Comparison of ENCODE assay signal across 2 cellular contexts in genomic region chr4:182289809-182290208, GRCh38.
TF ChIP-seq lines count a peak whose summit lies in the region.

No MANE protein-coding gene starts in this region.

TF ChIP-seq in SK-N-SH, 30 proteins besides CTCF, POLR2A, EP300 and RAD21 (continued from another document):
- peak; percentile 81; the same call in 1 of the 2 replicates for TF ChIP-seq REST (IDR thresholded peaks at IDR 0.05; ENCODE audit: low read depth, low read length)

TF ChIP-seq in SK-N-SH treated with all-trans-retinoic acid at 6 μM for 48 hours, 23 proteins besides CTCF, POLR2A, EP300 and RAD21 (continued from another document):
- TF ChIP-seq TSHZ2 (CRISPR knock-in tag; IDR thresholded peaks at IDR 0.05) (no peak), OSR1 (CRISPR knock-in tag; IDR thresholded peaks at IDR 0.05) (no peak), RARB (CRISPR knock-in tag; IDR thresholded peaks at IDR 0.05) (no peak), PATZ1 (CRISPR knock-in tag; IDR thresholded peaks at IDR 0.05; ENCODE audit: borderline replicate concordance) (no peak), ISL1 (CRISPR knock-in tag; IDR thresholded peaks at IDR 0.05) (no peak), CSRNP3 (CRISPR knock-in tag; IDR thresholded peaks at IDR 0.05) (no peak), ZNF70 (CRISPR knock-in tag; IDR thresholded peaks at IDR 0.05) (no peak), SNAI2 (CRISPR knock-in tag; IDR thresholded peaks at IDR 0.05) (no peak), ARNTL (CRISPR knock-in tag; IDR thresholded peaks at IDR 0.05; ENCODE audit: borderline replicate concordance, low read depth) (no peak), GLIS3 (CRISPR knock-in tag; IDR thresholded peaks at IDR 0.05) (no peak), ZNF8 (CRISPR knock-in tag; IDR thresholded peaks at IDR 0.05) (no peak), POU6F1 (CRISPR knock-in tag; IDR thresholded peaks at IDR 0.05; ENCODE audit: borderline replicate concordance, low read depth) (no peak)
TF ChIP-seq in SK-N-SH treated with all-trans-retinoic acid at 6 μM for 48 hours: peak in this region for 0.
